ENCODE assay signal across 11 cellular contexts in the genomic region with DNA sequence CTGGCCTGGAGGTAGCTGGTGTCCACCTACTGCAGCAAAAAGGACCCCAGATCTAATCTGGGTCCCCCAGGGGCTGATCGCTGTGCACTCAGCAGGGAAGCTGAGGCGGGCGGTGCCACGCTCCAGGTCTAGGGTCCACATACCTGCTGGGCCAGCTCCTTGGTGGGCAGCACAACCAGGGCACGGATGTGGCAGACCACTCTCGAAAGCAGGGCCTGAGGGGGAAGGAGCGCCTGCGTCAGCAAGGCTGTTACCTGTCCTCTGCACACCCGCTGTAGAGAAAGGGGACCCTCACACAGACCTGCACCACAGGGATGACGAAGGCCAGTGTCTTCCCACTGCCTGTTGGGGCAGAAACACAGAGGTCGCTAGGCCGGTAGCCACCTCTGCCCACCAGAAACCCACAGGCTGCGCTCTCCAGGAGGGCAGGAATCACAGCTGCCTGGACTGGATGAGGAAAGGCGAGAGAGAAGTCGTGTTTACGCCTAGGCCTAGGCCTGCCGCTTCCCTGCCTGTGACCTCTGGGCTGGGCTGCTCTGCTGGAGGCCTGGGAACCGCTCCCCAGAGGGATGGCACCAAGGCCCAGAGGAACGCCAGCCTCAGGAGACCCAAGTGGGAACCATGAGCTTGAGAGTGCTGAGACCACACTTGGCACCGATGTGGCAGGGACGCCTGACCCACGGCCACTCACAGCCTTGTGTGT. TPM values are rescaled to one million over a fixed set of nuclear protein-coding genes. Genes with fewer than 3 reads are reported as not detected.
A peak's percentile ranks its signal among the peaks of the same experiment; 100 is the strongest.
DNase-seq lines count a peak whose midpoint lies in the region; ATAC-seq and TF ChIP-seq lines count a peak whose summit lies in the region.
"Had no signal": no experiment of that assay in that cellular context is flagged by ENCODE, and none has a peak within 500 bp of the region (broad histone marks: within the 10 kb centered on the region; RNA-seq: fewer than 3 reads in every experiment).

No MANE protein-coding gene starts in this region.

- no peak overlapping the region for H3K27ac ChIP-seq in BLaER1 treated with 17β-estradiol and CSF1 and Interleukin-3, amounts not matched to agents 10 nM and 100 nM
- no peak overlapping the region for H3K27ac ChIP-seq in H9 (ENCODE audit: insufficient read length, low read depth, low read length)
- H3K27ac ChIP-seq: sigmoid colon had no signal

- no CpG with 5 or more reads among the region's 22 CpGs for WGBS in H9 (ENCODE audit: extremely low coverage, insufficient read length, low lambda C conversion rate)

- peak overlapping the region in 9 of 11 experiments; percentile 86 to 97 (median 91); a peak in 15 of 22 replicates for H3K9ac ChIP-seq in BLaER1 treated with 17β-estradiol and CSF1 and Interleukin-3, amounts not matched to agents 10 nM and 100 nM
- H3K9ac ChIP-seq in H9 (ENCODE audit: extremely low read depth, insufficient read length, low read length): no peak overlapping the region

- peaks cover 0 to 88% (median 68%) of the 10 kb centered on the region in 11 experiments; a peak in 18 of 22 replicates for H4K20me1 ChIP-seq in BLaER1 treated with 17β-estradiol and CSF1 and Interleukin-3, amounts not matched to agents 10 nM and 100 nM
- H4K20me1 ChIP-seq in H9 (ENCODE audit: control insufficient read depth, insufficient read depth, insufficient read length): no peaks in the 10 kb centered on the region

- H2AK5ac ChIP-seq in H9 (ENCODE audit: insufficient read length, low read length): no peak overlapping the region

- no peaks in the 10 kb centered on the region for H3K9me3 Mint-ChIP-seq in H9
- H3K9me3 Mint-ChIP-seq in activated naive CD8-positive, alpha-beta T cell treated with anti-CD3 and anti-CD28 coated beads, Interleukin-2, amount 10 ng/mL, durations not matched to agents 7 days and 5 days: no peaks in the 10 kb centered on the region
- no peaks in the 10 kb centered on the region for H3K9me3 Mint-ChIP-seq in nephron progenitor cell

- H3K14ac ChIP-seq in H9 (ENCODE audit: insufficient read depth, low read length): no peak overlapping the region

- H3K27ac Mint-ChIP-seq in H9: no peak overlapping the region
- no peak overlapping the region for H3K27ac Mint-ChIP-seq in activated naive CD8-positive, alpha-beta T cell treated with anti-CD3 and anti-CD28 coated beads, Interleukin-2, amount 10 ng/mL, durations not matched to agents 7 days and 5 days
- no peak overlapping the region for H3K27ac Mint-ChIP-seq in nephron progenitor cell

- H2BK5ac ChIP-seq in H9 (ENCODE audit: insufficient read length, low read length): no peak overlapping the region

- H3K79me1 ChIP-seq in H9 (ENCODE audit: insufficient read depth, low read depth, low read length, poor library complexity, severe bottlenecking): peaks cover 12% of the 10 kb centered on the region

- H3K4me3 Mint-ChIP-seq in H9 (peak overlapping the region; percentile 82 to 84; a peak in 4 of 5 replicates), nephron progenitor cell (peak overlapping the region; percentile 85)
- peak overlapping the region; percentile 91 for H3K4me3 Mint-ChIP-seq in activated naive CD8-positive, alpha-beta T cell treated with anti-CD3 and anti-CD28 coated beads, Interleukin-2, amount 10 ng/mL, durations not matched to agents 7 days and 5 days

- no peak overlapping the region for H2BK120ac ChIP-seq in H9 (ENCODE audit: low read depth, low read length, poor library complexity, severe bottlenecking)

- H3K4me1 Mint-ChIP-seq in H9: peaks cover 7 to 10% of the 10 kb centered on the region in 2 experiments
- peaks cover 19% of the 10 kb centered on the region for H3K4me1 Mint-ChIP-seq in activated naive CD8-positive, alpha-beta T cell treated with anti-CD3 and anti-CD28 coated beads, Interleukin-2, amount 10 ng/mL, durations not matched to agents 7 days and 5 days
- H3K4me1 Mint-ChIP-seq in nephron progenitor cell: peaks cover 32% of the 10 kb centered on the region

- no peak overlapping the region for H2BK15ac ChIP-seq in H9 (ENCODE audit: low read depth, low read length)

- peak overlapping the region; percentile 91 to 99 (median 98); a peak in 21 of 22 replicates for H3K4me2 ChIP-seq in BLaER1 treated with 17β-estradiol and CSF1 and Interleukin-3, amounts not matched to agents 10 nM and 100 nM
- no peak overlapping the region for H3K4me2 ChIP-seq in H9 (ENCODE audit: insufficient read depth, insufficient read length, low read length)

- TF ChIP-seq CTCF in H9 (conservative IDR thresholded peaks at IDR 0.05): no peak
- no peak for TF ChIP-seq CTCF in nephron progenitor cell (IDR thresholded peaks at IDR 0.05)

- no peaks in the 10 kb centered on the region for H3K9me3 ChIP-seq in BLaER1 treated with 17β-estradiol and CSF1 and Interleukin-3, amounts not matched to agents 10 nM and 100 nM (replicated peaks in 1 of 11)
- no peaks in the 10 kb centered on the region for H3K9me3 ChIP-seq in H9 (ENCODE audit: control insufficient read depth, low read depth, low read length)
- H3K9me3 ChIP-seq: sigmoid colon had no signal

- no peak for ATAC-seq in activated naive CD8-positive, alpha-beta T cell treated with anti-CD3 and anti-CD28 coated beads, Interleukin-2, amount 10 ng/mL, durations not matched to agents 7 days and 5 days (ENCODE audit: low read depth)
- ATAC-seq in left colon: no peak
- ATAC-seq: Panc1 had no signal

- peaks cover 44 to 76% (median 66%) of the 10 kb centered on the region in 11 experiments for H3K36me3 ChIP-seq in BLaER1 treated with 17β-estradiol and CSF1 and Interleukin-3, amounts not matched to agents 10 nM and 100 nM

- no peak overlapping the region for H3K18ac ChIP-seq in H9 (ENCODE audit: insufficient read length, low read depth, low read length)

- H3K79me2 ChIP-seq in H9 (ENCODE audit: insufficient read depth, low read length): peaks cover 5% of the 10 kb centered on the region; the same call in 1 of the 2 replicates

- no peak overlapping the region for H4K5ac ChIP-seq in H9 (ENCODE audit: insufficient read length, low read depth, low read length)

- H3K36me3 Mint-ChIP-seq in H9 (ENCODE audit: insufficient read depth in 1 of 3, low read depth in 3 of 3): peaks cover 31 to 59% (median 56%) of the 10 kb centered on the region in 3 experiments
- H3K36me3 Mint-ChIP-seq in activated naive CD8-positive, alpha-beta T cell treated with anti-CD3 and anti-CD28 coated beads, Interleukin-2, amount 10 ng/mL, durations not matched to agents 7 days and 5 days: peaks cover 6% of the 10 kb centered on the region
- H3K36me3 Mint-ChIP-seq in nephron progenitor cell (ENCODE audit: low read depth): peaks cover 25% of the 10 kb centered on the region

- H3K27me3 Mint-ChIP-seq in H9 (ENCODE audit: low read depth) (peaks cover 10% of the 10 kb centered on the region), nephron progenitor cell (ENCODE audit: low read depth, poor library complexity) (peaks cover 14% of the 10 kb centered on the region)
- no peaks in the 10 kb centered on the region for H3K27me3 Mint-ChIP-seq in activated naive CD8-positive, alpha-beta T cell treated with anti-CD3 and anti-CD28 coated beads, Interleukin-2, amount 10 ng/mL, durations not matched to agents 7 days and 5 days

- H3K4ac ChIP-seq in H9 (ENCODE audit: low read depth, low read length): no peak overlapping the region

- POLR2A ChIA-PET in activated naive CD8-positive, alpha-beta T cell treated with anti-CD3 and anti-CD28 coated beads, Interleukin-2, amount 10 ng/mL, durations not matched to agents 7 days and 5 days (lab: Charles Lee): interaction anchor here (1.6 kb wide), 1 partner anchor 48 kb away, joined by 4 read pairs; no protein-coding TSS in a partner anchor

- no peak overlapping the region for H2BK20ac ChIP-seq in H9 (ENCODE audit: low read depth, low read length, poor library complexity, severe bottlenecking)

- H3T11ph ChIP-seq in H9 (ENCODE audit: low read length): no peak overlapping the region

- no peak overlapping the region for H3K23ac ChIP-seq in H9 (ENCODE audit: insufficient read length, low read depth, low read length)

- H3K4me1 ChIP-seq in BLaER1 treated with 17β-estradiol and CSF1 and Interleukin-3, amounts not matched to agents 10 nM and 100 nM: peaks cover 20 to 33% (median 24%) of the 10 kb centered on the region in 10 experiments
- peaks cover 3% of the 10 kb centered on the region; the same call in 1 of the 2 replicates for H3K4me1 ChIP-seq in H9 (ENCODE audit: insufficient read depth, low read length)

- H4K91ac ChIP-seq in H9 (ENCODE audit: insufficient read length, low read depth, low read length): no peak overlapping the region

- intact Hi-C loops in left colon (cut with DNase I, micrococcal nuclease): no loop called here

- H4K8ac ChIP-seq in H9 (replicated peaks; ENCODE audit: insufficient read length, low read depth, low read length): no peak overlapping the region

- no peak overlapping the region for H3K56ac ChIP-seq in H9 (ENCODE audit: insufficient read length, low read depth, low read length)

- no peaks in the 10 kb centered on the region for H3K27me3 ChIP-seq in BLaER1 treated with 17β-estradiol and CSF1 and Interleukin-3, amounts not matched to agents 10 nM and 100 nM
- no peaks in the 10 kb centered on the region for H3K27me3 ChIP-seq in H9 (ENCODE audit: insufficient read depth, low read length)
- H3K27me3 ChIP-seq: sigmoid colon had no signal

- H3K23me2 ChIP-seq in H9 (ENCODE audit: insufficient read length, low read depth, low read length, poor library complexity, severe bottlenecking): peaks cover 5% of the 10 kb centered on the region

- no peak overlapping the region for H2BK12ac ChIP-seq in H9 (ENCODE audit: insufficient read length, low read depth, low read length)

- DNase-seq in H9: no peak
- no peak for DNase-seq in activated naive CD8-positive, alpha-beta T cell treated with anti-CD3 and anti-CD28 coated beads, Interleukin-2, amount 10 ng/mL, durations not matched to agents 7 days and 5 days
- no peak for DNase-seq in nephron progenitor cell
- DNase-seq in medulla oblongata (ENCODE audit: extremely low spot score): no peak
- no peak for DNase-seq in left colon
- no peak for DNase-seq in NCI-H2171 (lab: John Stamatoyannopoulos, UW)
- DNase-seq in Ammon's horn (ENCODE audit: low spot score): no peak
- DNase-seq: NCI-H2081, sigmoid colon had no signal

- peak overlapping the region in 9 of 10 experiments; percentile 96 to 100 (median 98); a peak in 11 of 20 replicates for H3K4me3 ChIP-seq in BLaER1 treated with 17β-estradiol and CSF1 and Interleukin-3, amounts not matched to agents 10 nM and 100 nM

- no peak overlapping the region for H2AFZ ChIP-seq in H9 (ENCODE audit: low read length)

RNA-seq across cellular contexts. Expression of gene DDX51, which starts 2.0 kb away (rescaled TPM):
- total RNA-seq in H9 (2021): 37.9 and 38.0 TPM in 2 replicates
- total RNA-seq in activated naive CD8-positive, alpha-beta T cell treated with anti-CD3 and anti-CD28 coated beads, Interleukin-2, amount 10 ng/mL, durations not matched to agents 7 days and 5 days: 10 to 100 TPM; 31.9 to 33.5 TPM
- 10 to 100 TPM; 15.2 to 16.7 TPM for total RNA-seq in left colon

RNA-seq across cellular contexts. Expression of gene NOC4L, which starts 2.1 kb away (rescaled TPM):
- total RNA-seq in H9 (2021) (36.5 and 36.9 TPM in 2 replicates), left colon (10 to 100 TPM; 13.3 to 19.9 TPM)
- 10 to 100 TPM; 29.3 to 29.4 TPM for total RNA-seq in activated naive CD8-positive, alpha-beta T cell treated with anti-CD3 and anti-CD28 coated beads, Interleukin-2, amount 10 ng/mL, durations not matched to agents 7 days and 5 days
